In the genomic region with DNA sequence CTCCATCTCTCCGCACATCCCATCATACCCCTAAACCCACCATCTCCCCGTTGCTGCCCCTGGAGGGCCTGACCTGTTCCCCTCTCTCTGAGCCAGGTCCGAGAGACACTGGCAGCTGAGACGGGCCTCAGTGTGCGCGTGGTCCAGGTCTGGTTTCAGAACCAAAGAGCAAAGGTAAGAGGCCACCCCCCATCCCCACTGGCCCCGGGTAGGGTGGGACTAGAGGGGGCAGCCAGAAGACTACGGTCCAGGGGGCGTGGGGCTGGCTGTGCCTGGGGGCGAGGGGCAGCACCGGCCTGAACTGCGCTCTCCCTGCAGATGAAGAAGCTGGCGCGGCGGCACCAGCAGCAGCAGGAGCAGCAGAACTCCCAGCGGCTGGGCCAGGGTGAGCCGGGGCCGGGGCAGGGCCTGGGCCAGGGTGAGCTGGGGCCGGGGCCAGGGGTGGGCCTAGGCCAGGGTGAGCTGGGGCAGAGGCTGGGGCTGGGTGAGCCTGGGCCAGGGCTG, we compare ENCODE assay signal across 16 cellular contexts.
"Had no signal": no experiment of that assay in that cellular context is flagged by ENCODE, and none has a peak within 500 bp of the region (broad histone marks: within the 10 kb centered on the region; RNA-seq: fewer than 3 reads in every experiment).

No MANE protein-coding gene starts in this region.

- H3K4me1 Mint-ChIP-seq: activated CD4-positive, alpha-beta memory T cell treated with anti-CD3 and anti-CD28 coated beads, Interleukin-2, amount 10 ng/mL, durations not matched to agents 7 days and 5 days; stimulated activated naive B cell treated with anti-CD40 and anti-IgM and Interleukin-4, amounts not matched to agents 10 μg/mL and 1 μg/mL and 100 μg/mL, for 72 hours had no signal

- H3K4me2 ChIP-seq: smooth muscle cell had no signal

- H3K9me3 ChIP-seq: ovary had no signal

- ATAC-seq: left colon; stimulated activated naive B cell treated with anti-CD40 and anti-IgM and Interleukin-4, amounts not matched to agents 10 μg/mL and 1 μg/mL and 100 μg/mL, for 72 hours had no signal

- H3K27ac ChIP-seq: ovary had no signal

- H3K27me3 ChIP-seq: ovary had no signal

- H3K36me3 Mint-ChIP-seq: memory B cell; stimulated activated naive B cell treated with anti-CD40 and anti-IgM and Interleukin-4, amounts not matched to agents 10 μg/mL and 1 μg/mL and 100 μg/mL, for 72 hours had no signal

- H3K9me3 Mint-ChIP-seq: activated CD4-positive, alpha-beta memory T cell treated with anti-CD3 and anti-CD28 coated beads, Interleukin-2, amount 10 ng/mL, durations not matched to agents 7 days and 5 days; activated naive CD4-positive, alpha-beta T cell treated with anti-CD3 and anti-CD28 coated beads for 36 hours; dendritic cell treated with granulocyte-macrophage colony-stimulating factor and Interleukin-4, amounts not matched to agents 40 ng/mL and 50 ng/mL, for 4 days; memory B cell; nephron progenitor cell; stimulated activated naive B cell treated with anti-CD40 and anti-IgM and Interleukin-4, amounts not matched to agents 10 μg/mL and 1 μg/mL and 100 μg/mL, for 72 hours had no signal

- H3K27ac Mint-ChIP-seq: activated CD4-positive, alpha-beta memory T cell treated with anti-CD3 and anti-CD28 coated beads, Interleukin-2, amount 10 ng/mL, durations not matched to agents 7 days and 5 days; activated naive CD4-positive, alpha-beta T cell treated with anti-CD3 and anti-CD28 coated beads for 36 hours; dendritic cell treated with granulocyte-macrophage colony-stimulating factor and Interleukin-4, amounts not matched to agents 40 ng/mL and 50 ng/mL, for 4 days; memory B cell; nephron progenitor cell; stimulated activated naive B cell treated with anti-CD40 and anti-IgM and Interleukin-4, amounts not matched to agents 10 μg/mL and 1 μg/mL and 100 μg/mL, for 72 hours had no signal

- DNase-seq: activated CD4-positive, alpha-beta memory T cell treated with anti-CD3 and anti-CD28 coated beads, Interleukin-2, amount 10 ng/mL, durations not matched to agents 7 days and 5 days; activated CD4-positive, alpha-beta T cell treated with anti-CD3 and anti-CD28 coated beads for 1 hour; activated CD8-positive, alpha-beta memory T cell treated with anti-CD3 and anti-CD28 coated beads, Interleukin-2, amount 50 U/mL, for 48 hours; activated naive CD4-positive, alpha-beta T cell treated with anti-CD3 and anti-CD28 coated beads for 36 hours; central memory CD4-positive, alpha-beta T cell; erythroblast; hypothalamus; nephron progenitor cell; SIG-M5; stimulated activated naive B cell treated with anti-CD40 and anti-IgM and Interleukin-4, amounts not matched to agents 10 μg/mL and 1 μg/mL and 100 μg/mL, for 72 hours; trophoblast cell had no signal

- H3K36me3 ChIP-seq: ovary had no signal

- H3K4me3 ChIP-seq: ovary, smooth muscle cell had no signal

- H3K4me3 Mint-ChIP-seq: activated CD4-positive, alpha-beta memory T cell treated with anti-CD3 and anti-CD28 coated beads, Interleukin-2, amount 10 ng/mL, durations not matched to agents 7 days and 5 days; activated naive CD4-positive, alpha-beta T cell treated with anti-CD3 and anti-CD28 coated beads for 36 hours; dendritic cell treated with granulocyte-macrophage colony-stimulating factor and Interleukin-4, amounts not matched to agents 40 ng/mL and 50 ng/mL, for 4 days; memory B cell; nephron progenitor cell; stimulated activated naive B cell treated with anti-CD40 and anti-IgM and Interleukin-4, amounts not matched to agents 10 μg/mL and 1 μg/mL and 100 μg/mL, for 72 hours had no signal
